ENCODE assay signal across 1 cellular context in the genomic region with DNA sequence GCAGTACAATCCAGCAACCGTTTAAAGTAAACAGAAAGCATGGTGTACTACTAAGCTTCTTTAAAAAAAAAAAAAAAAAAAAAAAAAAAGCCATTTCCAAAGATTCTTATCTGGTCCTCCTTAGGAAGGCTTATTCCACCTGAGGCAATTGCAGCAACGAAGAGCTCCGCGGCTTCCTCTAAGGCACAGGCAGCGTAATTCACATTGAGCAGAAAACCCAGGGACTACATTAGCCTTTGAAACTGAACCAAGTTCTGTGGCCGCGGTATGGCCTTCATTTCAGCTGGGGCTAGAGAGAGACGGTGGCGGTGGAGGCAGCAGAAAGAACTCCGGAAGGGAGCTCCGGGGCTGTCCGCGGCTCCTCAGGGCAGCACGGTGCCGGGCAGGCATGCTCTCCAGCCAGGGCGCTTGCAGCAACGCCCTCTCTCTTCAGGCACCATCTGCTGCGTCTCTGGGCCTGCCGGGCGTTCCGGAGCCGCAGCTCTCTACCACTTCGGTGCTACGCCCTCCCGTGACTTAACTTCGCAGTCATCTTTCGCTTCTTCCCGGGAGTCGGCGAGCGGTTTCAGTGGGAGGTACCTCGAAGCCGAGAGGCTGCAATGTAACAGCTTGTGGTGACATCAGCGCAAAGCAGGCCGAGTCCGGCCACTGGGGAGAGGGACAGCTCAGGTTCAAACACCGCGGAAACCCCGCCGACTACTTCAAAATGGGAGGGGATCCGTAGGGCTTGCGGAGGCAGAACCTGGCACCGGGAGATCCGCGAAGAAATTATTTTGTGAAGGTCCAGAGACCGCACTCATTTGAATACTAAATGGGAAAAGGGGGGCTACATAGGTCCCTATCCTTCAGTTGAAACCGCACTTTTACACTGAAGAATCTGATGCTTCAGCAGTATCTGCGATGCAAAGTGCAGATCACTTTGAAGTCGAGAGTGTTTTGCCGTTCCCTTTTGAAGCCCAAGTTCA.
TF ChIP-seq lines count a peak whose summit lies in the region.

No MANE protein-coding gene starts in this region.

TF ChIP-seq in K562, 482 proteins besides CTCF, POLR2A, EP300 and RAD21 (continued from another document and continues in another):
- TF ChIP-seq SMARCA4 (IDR thresholded peaks at IDR 0.05) = peak; percentile 46; the same call in 1 of the 2 replicates
- TF ChIP-seq JUND (IDR thresholded peaks at IDR 0.05; ENCODE audit: borderline replicate concordance, low read depth, low read length) = peak; percentile 89
- TF ChIP-seq JUND (tag; IDR thresholded peaks at IDR 0.05; ENCODE audit: borderline replicate concordance, low read depth, low read length) = peak; percentile 82; the same call in 1 of the 3 replicates
- TF ChIP-seq SMARCA5 (IDR thresholded peaks at IDR 0.05) = peak; percentile 54; the same call in 1 of the 2 replicates
- TF ChIP-seq YBX1 (IDR thresholded peaks at IDR 0.05) = no peak
- TF ChIP-seq, protein P1, sequence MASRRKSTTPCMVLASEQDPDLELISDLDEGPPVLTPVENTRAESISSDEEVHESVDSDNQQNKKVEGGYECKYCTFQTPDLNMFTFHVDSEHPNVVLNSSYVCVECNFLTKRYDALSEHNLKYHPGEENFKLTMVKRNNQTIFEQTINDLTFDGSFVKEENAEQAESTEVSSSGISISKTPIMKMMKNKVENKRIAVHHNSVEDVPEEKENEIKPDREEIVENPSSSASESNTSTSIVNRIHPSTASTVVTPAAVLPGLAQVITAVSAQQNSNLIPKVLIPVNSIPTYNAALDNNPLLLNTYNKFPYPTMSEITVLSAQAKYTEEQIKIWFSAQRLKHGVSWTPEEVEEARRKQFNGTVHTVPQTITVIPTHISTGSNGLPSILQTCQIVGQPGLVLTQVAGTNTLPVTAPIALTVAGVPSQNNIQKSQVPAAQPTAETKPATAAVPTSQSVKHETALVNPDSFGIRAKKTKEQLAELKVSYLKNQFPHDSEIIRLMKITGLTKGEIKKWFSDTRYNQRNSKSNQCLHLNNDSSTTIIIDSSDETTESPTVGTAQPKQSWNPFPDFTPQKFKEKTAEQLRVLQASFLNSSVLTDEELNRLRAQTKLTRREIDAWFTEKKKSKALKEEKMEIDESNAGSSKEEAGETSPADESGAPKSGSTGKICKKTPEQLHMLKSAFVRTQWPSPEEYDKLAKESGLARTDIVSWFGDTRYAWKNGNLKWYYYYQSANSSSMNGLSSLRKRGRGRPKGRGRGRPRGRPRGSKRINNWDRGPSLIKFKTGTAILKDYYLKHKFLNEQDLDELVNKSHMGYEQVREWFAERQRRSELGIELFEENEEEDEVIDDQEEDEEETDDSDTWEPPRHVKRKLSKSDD (conservative IDR thresholded peaks at IDR 0.05; ENCODE audit: low read length) = no peak
- no peak for TF ChIP-seq PHB2 (IDR thresholded peaks at IDR 0.05; ENCODE audit: low read depth)
- TF ChIP-seq, protein P2, sequence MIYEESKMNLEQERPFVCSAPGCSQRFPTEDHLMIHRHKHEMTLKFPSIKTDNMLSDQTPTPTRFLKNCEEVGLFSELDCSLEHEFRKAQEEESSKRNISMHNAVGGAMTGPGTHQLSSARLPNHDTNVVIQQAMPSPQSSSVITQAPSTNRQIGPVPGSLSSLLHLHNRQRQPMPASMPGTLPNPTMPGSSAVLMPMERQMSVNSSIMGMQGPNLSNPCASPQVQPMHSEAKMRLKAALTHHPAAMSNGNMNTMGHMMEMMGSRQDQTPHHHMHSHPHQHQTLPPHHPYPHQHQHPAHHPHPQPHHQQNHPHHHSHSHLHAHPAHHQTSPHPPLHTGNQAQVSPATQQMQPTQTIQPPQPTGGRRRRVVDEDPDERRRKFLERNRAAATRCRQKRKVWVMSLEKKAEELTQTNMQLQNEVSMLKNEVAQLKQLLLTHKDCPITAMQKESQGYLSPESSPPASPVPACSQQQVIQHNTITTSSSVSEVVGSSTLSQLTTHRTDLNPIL (CRISPR knock-in tag; IDR thresholded peaks at IDR 0.05) = no peak
- no peak for TF ChIP-seq ASH1L (IDR thresholded peaks at IDR 0.05; ENCODE audit: borderline replicate concordance, low read depth, partially characterized antibody)
- TF ChIP-seq PTBP1 (IDR thresholded peaks at IDR 0.05; ENCODE audit: low read depth, low read length) = no peak
- no peak for TF ChIP-seq PHF21A (IDR thresholded peaks at IDR 0.05; ENCODE audit: borderline replicate concordance, low read depth)
- no peak for TF ChIP-seq ZNF764 (CRISPR knock-in tag; IDR thresholded peaks at IDR 0.05; ENCODE audit: low read depth)
- TF ChIP-seq RBM17 (IDR thresholded peaks at IDR 0.05; ENCODE audit: borderline replicate concordance, low read depth, low read length) = no peak
- TF ChIP-seq TAF1 (IDR thresholded peaks at IDR 0.05; ENCODE audit: control insufficient read depth, extremely low read depth, insufficient read depth, low read length, severe bottlenecking) = peak; percentile 82
- TF ChIP-seq, protein P3, sequence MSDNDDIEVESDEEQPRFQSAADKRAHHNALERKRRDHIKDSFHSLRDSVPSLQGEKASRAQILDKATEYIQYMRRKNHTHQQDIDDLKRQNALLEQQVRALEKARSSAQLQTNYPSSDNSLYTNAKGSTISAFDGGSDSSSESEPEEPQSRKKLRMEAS (CRISPR knock-in tag; IDR thresholded peaks at IDR 0.05) = peak; percentile 49; the same call in 1 of the 2 replicates
- TF ChIP-seq, protein P4, sequence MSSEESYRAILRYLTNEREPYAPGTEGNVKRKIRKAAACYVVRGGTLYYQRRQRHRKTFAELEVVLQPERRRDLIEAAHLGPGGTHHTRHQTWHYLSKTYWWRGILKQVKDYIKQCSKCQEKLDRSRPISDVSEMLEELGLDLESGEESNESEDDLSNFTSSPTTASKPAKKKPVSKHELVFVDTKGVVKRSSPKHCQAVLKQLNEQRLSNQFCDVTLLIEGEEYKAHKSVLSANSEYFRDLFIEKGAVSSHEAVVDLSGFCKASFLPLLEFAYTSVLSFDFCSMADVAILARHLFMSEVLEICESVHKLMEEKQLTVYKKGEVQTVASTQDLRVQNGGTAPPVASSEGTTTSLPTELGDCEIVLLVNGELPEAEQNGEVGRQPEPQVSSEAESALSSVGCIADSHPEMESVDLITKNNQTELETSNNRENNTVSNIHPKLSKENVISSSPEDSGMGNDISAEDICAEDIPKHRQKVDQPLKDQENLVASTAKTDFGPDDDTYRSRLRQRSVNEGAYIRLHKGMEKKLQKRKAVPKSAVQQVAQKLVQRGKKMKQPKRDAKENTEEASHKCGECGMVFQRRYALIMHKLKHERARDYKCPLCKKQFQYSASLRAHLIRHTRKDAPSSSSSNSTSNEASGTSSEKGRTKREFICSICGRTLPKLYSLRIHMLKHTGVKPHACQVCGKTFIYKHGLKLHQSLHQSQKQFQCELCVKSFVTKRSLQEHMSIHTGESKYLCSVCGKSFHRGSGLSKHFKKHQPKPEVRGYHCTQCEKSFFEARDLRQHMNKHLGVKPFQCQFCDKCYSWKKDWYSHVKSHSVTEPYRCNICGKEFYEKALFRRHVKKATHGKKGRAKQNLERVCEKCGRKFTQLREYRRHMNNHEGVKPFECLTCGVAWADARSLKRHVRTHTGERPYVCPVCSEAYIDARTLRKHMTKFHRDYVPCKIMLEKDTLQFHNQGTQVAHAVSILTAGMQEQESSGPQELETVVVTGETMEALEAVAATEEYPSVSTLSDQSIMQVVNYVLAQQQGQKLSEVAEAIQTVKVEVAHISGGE (CRISPR knock-in tag; IDR thresholded peaks at IDR 0.05) = no peak
- TF ChIP-seq GTF2A2 (tag; IDR thresholded peaks at IDR 0.05) = no peak
- TF ChIP-seq, protein P5, sequence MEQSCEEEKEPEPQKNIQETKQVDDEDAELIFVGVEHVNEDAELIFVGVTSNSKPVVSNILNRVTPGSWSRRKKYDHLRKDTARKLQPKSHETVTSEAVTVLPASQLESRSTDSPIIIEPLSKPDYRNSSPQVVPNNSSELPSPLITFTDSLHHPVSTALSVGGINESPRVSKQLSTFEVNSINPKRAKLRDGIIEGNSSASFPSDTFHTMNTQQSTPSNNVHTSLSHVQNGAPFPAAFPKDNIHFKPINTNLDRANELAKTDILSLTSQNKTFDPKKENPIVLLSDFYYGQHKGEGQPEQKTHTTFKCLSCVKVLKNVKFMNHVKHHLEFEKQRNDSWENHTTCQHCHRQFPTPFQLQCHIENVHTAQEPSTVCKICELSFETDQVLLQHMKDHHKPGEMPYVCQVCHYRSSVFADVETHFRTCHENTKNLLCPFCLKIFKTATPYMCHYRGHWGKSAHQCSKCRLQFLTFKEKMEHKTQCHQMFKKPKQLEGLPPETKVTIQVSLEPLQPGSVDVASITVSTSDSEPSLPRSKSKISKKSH (CRISPR knock-in tag; IDR thresholded peaks at IDR 0.05) = no peak
- TF ChIP-seq, protein P6, sequence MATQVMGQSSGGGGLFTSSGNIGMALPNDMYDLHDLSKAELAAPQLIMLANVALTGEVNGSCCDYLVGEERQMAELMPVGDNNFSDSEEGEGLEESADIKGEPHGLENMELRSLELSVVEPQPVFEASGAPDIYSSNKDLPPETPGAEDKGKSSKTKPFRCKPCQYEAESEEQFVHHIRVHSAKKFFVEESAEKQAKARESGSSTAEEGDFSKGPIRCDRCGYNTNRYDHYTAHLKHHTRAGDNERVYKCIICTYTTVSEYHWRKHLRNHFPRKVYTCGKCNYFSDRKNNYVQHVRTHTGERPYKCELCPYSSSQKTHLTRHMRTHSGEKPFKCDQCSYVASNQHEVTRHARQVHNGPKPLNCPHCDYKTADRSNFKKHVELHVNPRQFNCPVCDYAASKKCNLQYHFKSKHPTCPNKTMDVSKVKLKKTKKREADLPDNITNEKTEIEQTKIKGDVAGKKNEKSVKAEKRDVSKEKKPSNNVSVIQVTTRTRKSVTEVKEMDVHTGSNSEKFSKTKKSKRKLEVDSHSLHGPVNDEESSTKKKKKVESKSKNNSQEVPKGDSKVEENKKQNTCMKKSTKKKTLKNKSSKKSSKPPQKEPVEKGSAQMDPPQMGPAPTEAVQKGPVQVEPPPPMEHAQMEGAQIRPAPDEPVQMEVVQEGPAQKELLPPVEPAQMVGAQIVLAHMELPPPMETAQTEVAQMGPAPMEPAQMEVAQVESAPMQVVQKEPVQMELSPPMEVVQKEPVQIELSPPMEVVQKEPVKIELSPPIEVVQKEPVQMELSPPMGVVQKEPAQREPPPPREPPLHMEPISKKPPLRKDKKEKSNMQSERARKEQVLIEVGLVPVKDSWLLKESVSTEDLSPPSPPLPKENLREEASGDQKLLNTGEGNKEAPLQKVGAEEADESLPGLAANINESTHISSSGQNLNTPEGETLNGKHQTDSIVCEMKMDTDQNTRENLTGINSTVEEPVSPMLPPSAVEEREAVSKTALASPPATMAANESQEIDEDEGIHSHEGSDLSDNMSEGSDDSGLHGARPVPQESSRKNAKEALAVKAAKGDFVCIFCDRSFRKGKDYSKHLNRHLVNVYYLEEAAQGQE (CRISPR knock-in tag; IDR thresholded peaks at IDR 0.05; ENCODE audit: low read depth) = no peak
- no peak for TF ChIP-seq KAT8 (IDR thresholded peaks at IDR 0.05; ENCODE audit: low read depth)
- TF ChIP-seq ZFP1 (CRISPR knock-in tag; IDR thresholded peaks at IDR 0.05) = no peak
- TF ChIP-seq ZNF717 (CRISPR knock-in tag; IDR thresholded peaks at IDR 0.05) = no peak
- TF ChIP-seq, protein P7, sequence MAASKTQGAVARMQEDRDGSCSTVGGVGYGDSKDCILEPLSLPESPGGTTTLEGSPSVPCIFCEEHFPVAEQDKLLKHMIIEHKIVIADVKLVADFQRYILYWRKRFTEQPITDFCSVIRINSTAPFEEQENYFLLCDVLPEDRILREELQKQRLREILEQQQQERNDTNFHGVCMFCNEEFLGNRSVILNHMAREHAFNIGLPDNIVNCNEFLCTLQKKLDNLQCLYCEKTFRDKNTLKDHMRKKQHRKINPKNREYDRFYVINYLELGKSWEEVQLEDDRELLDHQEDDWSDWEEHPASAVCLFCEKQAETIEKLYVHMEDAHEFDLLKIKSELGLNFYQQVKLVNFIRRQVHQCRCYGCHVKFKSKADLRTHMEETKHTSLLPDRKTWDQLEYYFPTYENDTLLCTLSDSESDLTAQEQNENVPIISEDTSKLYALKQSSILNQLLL (CRISPR knock-in tag; IDR thresholded peaks at IDR 0.05; ENCODE audit: borderline replicate concordance) = no peak
- no peak for TF ChIP-seq ELF4 (CRISPR knock-in tag; IDR thresholded peaks at IDR 0.05)
- TF ChIP-seq SNIP1 (IDR thresholded peaks at IDR 0.05; ENCODE audit: low read depth) = no peak
- no peak for TF ChIP-seq ZNF444 (CRISPR knock-in tag; IDR thresholded peaks at IDR 0.05)
- no peak for TF ChIP-seq TGIF2 (CRISPR knock-in tag; IDR thresholded peaks at IDR 0.05)
- TF ChIP-seq TCFL5 (CRISPR knock-in tag; conservative IDR thresholded peaks at IDR 0.05) = no peak
- no peak for TF ChIP-seq CSDE1 (IDR thresholded peaks at IDR 0.05)
- no peak for TF ChIP-seq ARHGAP35 (IDR thresholded peaks at IDR 0.05; ENCODE audit: partially characterized antibody)
- no peak for TF ChIP-seq ZNF174 (CRISPR knock-in tag; IDR thresholded peaks at IDR 0.05)
- TF ChIP-seq ZFP30 (CRISPR knock-in tag; IDR thresholded peaks at IDR 0.05; ENCODE audit: borderline replicate concordance) = no peak
- TF ChIP-seq, protein P8, sequence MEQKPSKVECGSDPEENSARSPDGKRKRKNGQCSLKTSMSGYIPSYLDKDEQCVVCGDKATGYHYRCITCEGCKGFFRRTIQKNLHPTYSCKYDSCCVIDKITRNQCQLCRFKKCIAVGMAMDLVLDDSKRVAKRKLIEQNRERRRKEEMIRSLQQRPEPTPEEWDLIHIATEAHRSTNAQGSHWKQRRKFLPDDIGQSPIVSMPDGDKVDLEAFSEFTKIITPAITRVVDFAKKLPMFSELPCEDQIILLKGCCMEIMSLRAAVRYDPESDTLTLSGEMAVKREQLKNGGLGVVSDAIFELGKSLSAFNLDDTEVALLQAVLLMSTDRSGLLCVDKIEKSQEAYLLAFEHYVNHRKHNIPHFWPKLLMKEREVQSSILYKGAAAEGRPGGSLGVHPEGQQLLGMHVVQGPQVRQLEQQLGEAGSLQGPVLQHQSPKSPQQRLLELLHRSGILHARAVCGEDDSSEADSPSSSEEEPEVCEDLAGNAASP (IDR thresholded peaks at IDR 0.05) = no peak
- peak; percentile 93 for TF ChIP-seq MYBL2 (IDR thresholded peaks at IDR 0.05; ENCODE audit: low read depth)
- no peak for TF ChIP-seq MYBL2 (CRISPR knock-in tag; IDR thresholded peaks at IDR 0.05; ENCODE audit: borderline replicate concordance)
- TF ChIP-seq, protein P9, sequence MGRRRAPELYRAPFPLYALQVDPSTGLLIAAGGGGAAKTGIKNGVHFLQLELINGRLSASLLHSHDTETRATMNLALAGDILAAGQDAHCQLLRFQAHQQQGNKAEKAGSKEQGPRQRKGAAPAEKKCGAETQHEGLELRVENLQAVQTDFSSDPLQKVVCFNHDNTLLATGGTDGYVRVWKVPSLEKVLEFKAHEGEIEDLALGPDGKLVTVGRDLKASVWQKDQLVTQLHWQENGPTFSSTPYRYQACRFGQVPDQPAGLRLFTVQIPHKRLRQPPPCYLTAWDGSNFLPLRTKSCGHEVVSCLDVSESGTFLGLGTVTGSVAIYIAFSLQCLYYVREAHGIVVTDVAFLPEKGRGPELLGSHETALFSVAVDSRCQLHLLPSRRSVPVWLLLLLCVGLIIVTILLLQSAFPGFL (CRISPR knock-in tag; IDR thresholded peaks at IDR 0.05) = no peak
- TF ChIP-seq, protein P10, sequence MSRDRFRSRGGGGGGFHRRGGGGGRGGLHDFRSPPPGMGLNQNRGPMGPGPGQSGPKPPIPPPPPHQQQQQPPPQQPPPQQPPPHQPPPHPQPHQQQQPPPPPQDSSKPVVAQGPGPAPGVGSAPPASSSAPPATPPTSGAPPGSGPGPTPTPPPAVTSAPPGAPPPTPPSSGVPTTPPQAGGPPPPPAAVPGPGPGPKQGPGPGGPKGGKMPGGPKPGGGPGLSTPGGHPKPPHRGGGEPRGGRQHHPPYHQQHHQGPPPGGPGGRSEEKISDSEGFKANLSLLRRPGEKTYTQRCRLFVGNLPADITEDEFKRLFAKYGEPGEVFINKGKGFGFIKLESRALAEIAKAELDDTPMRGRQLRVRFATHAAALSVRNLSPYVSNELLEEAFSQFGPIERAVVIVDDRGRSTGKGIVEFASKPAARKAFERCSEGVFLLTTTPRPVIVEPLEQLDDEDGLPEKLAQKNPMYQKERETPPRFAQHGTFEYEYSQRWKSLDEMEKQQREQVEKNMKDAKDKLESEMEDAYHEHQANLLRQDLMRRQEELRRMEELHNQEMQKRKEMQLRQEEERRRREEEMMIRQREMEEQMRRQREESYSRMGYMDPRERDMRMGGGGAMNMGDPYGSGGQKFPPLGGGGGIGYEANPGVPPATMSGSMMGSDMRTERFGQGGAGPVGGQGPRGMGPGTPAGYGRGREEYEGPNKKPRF (IDR thresholded peaks at IDR 0.05; ENCODE audit: low read depth, low read length) = no peak
